8 cellular contexts compared by ENCODE assay signal in genomic region chr3:9732080-9732752, GRCh38. TPM values are rescaled to one million over a fixed set of nuclear protein-coding genes. Genes with fewer than 3 reads are reported as not detected.
DNase-seq lines count a peak whose midpoint lies in the region; ATAC-seq and TF ChIP-seq lines count a peak whose summit lies in the region.

No MANE protein-coding gene starts in this region.

- H3K27me3 ChIP-seq in duodenal mucosa (ENCODE audit: control insufficient read depth in 1 of 2, insufficient read depth in 2 of 2, low read length in 2 of 2): no peaks in the 10 kb centered on the region
- no peaks in the 10 kb centered on the region for H3K27me3 ChIP-seq in thyroid gland

- no peak for TF ChIP-seq POLR2A in thyroid gland (IDR thresholded peaks at IDR 0.05)

- DNase-seq in NCI-H1417 (lab: John Stamatoyannopoulos, UW): peak in 2 of 3 experiments; percentile 18 to 40
- no peak for DNase-seq in NCI-H1417 treated with DMSO at 0.1 percent for 48 hours (lab: John Stamatoyannopoulos, UW)
- DNase-seq in thyroid gland: peak; percentile 58 to 61
- no peak for DNase-seq in NCI-H128 (lab: John Stamatoyannopoulos, UW; ENCODE audit: unreplicated experiment)

- no peak for TF ChIP-seq CTCF in WI38 (IDR thresholded peaks at IDR 0.05; ENCODE audit: low read depth, low read length)
- TF ChIP-seq CTCF in thyroid gland (IDR thresholded peaks at IDR 0.05): no peak

- intact Hi-C loops in thyroid gland (cut with DNase I): loop anchor here (2.0 to 10.0 kb wide), 2 partner anchors 17 to 227 kb away; partner anchors contain the start of gene OGG1

- H3K4me1 ChIP-seq in duodenal mucosa (ENCODE audit: control insufficient read depth in 1 of 2, insufficient read depth in 2 of 2, low read length in 2 of 2) (peaks cover 19 to 20% of the 10 kb centered on the region in 2 donors), mesodermal cell (ENCODE audit: control insufficient read depth, insufficient read depth, low read length, poor library complexity, severe bottlenecking) (peaks cover 18% of the 10 kb centered on the region), thyroid gland (peaks cover 19 to 20% of the 10 kb centered on the region in 2 donors)

- ATAC-seq in HG03354 (IDR thresholded peaks at IDR 0.05; ENCODE audit: poor library complexity, severe bottlenecking, unreplicated experiment): peak; percentile 17

- H3K9me3 ChIP-seq in duodenal mucosa (ENCODE audit: control insufficient read depth in 1 of 2, low read length in 2 of 2): no peaks in the 10 kb centered on the region
- H3K9me3 ChIP-seq in mesodermal cell (ENCODE audit: control insufficient read depth, low read length): no peaks in the 10 kb centered on the region
- H3K9me3 ChIP-seq in thyroid gland: no peaks in the 10 kb centered on the region

- WGBS in mesodermal cell (ENCODE audit: insufficient coverage in 2 of 2), 2 experiments: 7 to 8% methylated on average over 34 to 39 of the region's 42 CpGs
- WGBS in thyroid gland, 2 donors: 1 to 5% methylated on average over 12 to 20 of the region's 42 CpGs

- peak overlapping the region; percentile 79 to 80 for H3K9ac ChIP-seq in duodenal mucosa (ENCODE audit: low read depth in 1 of 2, low read length in 2 of 2)

- H3K27ac ChIP-seq in duodenal mucosa (ENCODE audit: low read depth, low read length) (no peak overlapping the region), mesodermal cell (ENCODE audit: low read depth, low read length, severe bottlenecking) (peak overlapping the region; percentile 100), thyroid gland (peak overlapping the region; percentile 92 to 100 (median 99))

- H3K4me3 ChIP-seq in WI38 (ENCODE audit: low read depth, low read length) (peak overlapping the region; percentile 93), duodenal mucosa (ENCODE audit: low read depth in 1 of 2, low read length in 2 of 2) (peak overlapping the region; percentile 80 to 92), mesodermal cell (ENCODE audit: extremely low read depth, insufficient read depth, low read length, poor library complexity, severe bottlenecking) (peak overlapping the region; percentile 87), thyroid gland (replicated peaks in 1 of 3) (peak overlapping the region; percentile 29 to 99 (median 91))

- H3K36me3 ChIP-seq in duodenal mucosa (ENCODE audit: control insufficient read depth in 1 of 2, insufficient read depth in 2 of 2, low read length in 2 of 2) (peaks cover 9 to 31% of the 10 kb centered on the region in 2 donors), mesodermal cell (ENCODE audit: control insufficient read depth, insufficient read depth, low read length) (peaks cover 45% of the 10 kb centered on the region), thyroid gland (peaks cover 13 to 20% of the 10 kb centered on the region in 2 donors)

RNA-seq across cellular contexts. Expression of gene BRPF1, which starts 0.7 kb away (rescaled TPM):
- 16.8 TPM for polyA plus RNA-seq in mesodermal cell (2013, experiment 1 of 2)
- 12.9 TPM for polyA plus RNA-seq in mesodermal cell (2013, experiment 2 of 2)
- 10 to 100 TPM; 19.4 to 36.6 (median 20.3) TPM for total RNA-seq in thyroid gland

RNA-seq across cellular contexts. Expression of gene OGG1, which starts 17.5 kb away (rescaled TPM):
- 20.2 TPM for polyA plus RNA-seq in mesodermal cell (2013, experiment 1 of 2)
- polyA plus RNA-seq in mesodermal cell (2013, experiment 2 of 2): 20.5 TPM
- total RNA-seq in thyroid gland: 10 to 100 TPM; 23.7 to 46.6 (median 30.3) TPM

RNA-seq across cellular contexts. Expression of gene CPNE9, which starts 28.6 kb away (rescaled TPM):
- polyA plus RNA-seq in mesodermal cell (2013, experiment 1 of 2): 0.37 TPM
- 0.30 TPM for polyA plus RNA-seq in mesodermal cell (2013, experiment 2 of 2)
- total RNA-seq in thyroid gland: not detected

RNA-seq across cellular contexts. Expression of gene CAMK1, which starts 37.5 kb away (rescaled TPM):
- 14.9 TPM for polyA plus RNA-seq in mesodermal cell (2013, experiment 1 of 2)
- 11.6 TPM for polyA plus RNA-seq in mesodermal cell (2013, experiment 2 of 2)
- total RNA-seq in thyroid gland: 10 to 100 TPM; 32.1 to 44.8 (median 35.9) TPM

Comparison
In these comparisons a context has a peak if more than half of its experiments do, and no peak if none do; other contexts are left out.
1. DNase-seq: peak in NCI-H1417 (2 of 3) and thyroid gland (2 of 2); none in NCI-H1417 treated with DMSO at 0.1 percent for 48 hours (single experiment) and NCI-H128 (single experiment).
2. Peak in every context shown above with its lines, with median percentiles within 50 percentile points of each other: H3K4me3 ChIP-seq.